Comparison of ENCODE assay signal across 9 cellular contexts in the genomic region with DNA sequence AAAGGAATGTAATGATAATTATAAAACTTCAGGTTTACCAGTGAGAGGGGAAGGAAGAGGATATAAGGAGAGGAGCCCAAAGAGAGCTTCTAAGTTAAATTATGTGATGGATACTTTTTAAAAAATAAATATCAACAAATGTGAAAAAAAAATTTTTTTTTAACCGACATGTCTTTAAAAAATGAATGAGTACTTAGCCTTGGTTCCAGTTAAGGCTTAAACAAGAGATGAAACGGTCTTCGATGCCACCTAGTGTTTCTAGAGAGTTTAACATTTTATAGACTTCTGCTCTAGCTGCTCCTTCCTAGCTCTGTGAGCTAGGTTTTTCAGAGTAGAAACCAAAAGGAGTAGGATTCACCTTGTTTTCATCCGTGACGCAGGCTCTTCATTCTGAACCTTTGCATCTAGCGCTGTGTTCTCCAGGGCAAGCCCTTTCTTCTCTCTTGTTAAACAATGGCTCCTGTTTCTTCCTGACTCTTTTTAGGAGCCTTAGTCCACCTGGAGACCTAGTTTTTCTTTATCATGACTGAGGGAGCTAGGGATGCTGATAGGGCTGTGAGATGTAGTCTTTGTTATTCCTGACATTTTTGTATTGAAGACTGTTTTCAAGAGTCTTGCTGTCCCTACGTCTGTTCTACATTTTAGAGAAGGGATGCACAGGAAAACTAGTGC. TPM values are rescaled to one million over a fixed set of nuclear protein-coding genes. Genes with fewer than 3 reads are reported as not detected.
DNase-seq lines count a peak whose midpoint lies in the region; ATAC-seq, FAIRE-seq and TF ChIP-seq lines count a peak whose summit lies in the region.
"Had no signal": no experiment of that assay in that cellular context is flagged by ENCODE, and none has a peak within 500 bp of the region (broad histone marks: within the 10 kb centered on the region; RNA-seq: fewer than 3 reads in every experiment).

No MANE protein-coding gene starts in this region.

- POLR2A ChIA-PET in CD4-positive, alpha-beta T cell (lab: Charles Lee) = interaction anchor here (1.2 kb wide), 1 partner anchor 160 kb away, joined by 3 read pairs; the partner anchor contains the start of gene VPS16

- no peak for DNase-seq in CD4-positive, alpha-beta T cell
- DNase-seq in HCEC 1CT (peak; percentile 58), NCI-H526 treated with DMSO at 0.1 percent for 48 hours (lab: John Stamatoyannopoulos, UW) (peak; percentile 16), bronchial epithelial cell (ENCODE audit: low read depth) (peak; percentile 66), lower lobe of right lung (no peak), HTR-8/SVneo (ENCODE audit: insufficient read length, low spot score) (no peak)

- intact Hi-C loops in CD4-positive, alpha-beta T cell (cut with DNase I, micrococcal nuclease) = loop anchor here (1.0 to 5.0 kb wide), 6 partner anchors 129 to 477 kb away; partner anchors contain the start of gene PTPRA (in 1 of the 2)
- intact Hi-C loops in lower lobe of right lung (cut with DNase I) = no loop called here

- no peak overlapping the region for H3K27ac Mint-ChIP-seq in CD4-positive, alpha-beta T cell
- H3K27ac Mint-ChIP-seq: IgD-negative memory B cell had no signal

- TF ChIP-seq CTCF in CD4-positive, alpha-beta T cell (IDR thresholded peaks at IDR 0.05) = peak; percentile 60
- TF ChIP-seq CTCF in bronchial epithelial cell (IDR thresholded peaks at IDR 0.05; ENCODE audit: insufficient read depth, low read length, severe bottlenecking) (peak; percentile 47), lower lobe of right lung (IDR thresholded peaks at IDR 0.05) (peak; percentile 52)

- H3K4me1 ChIP-seq in lower lobe of right lung = no peaks in the 10 kb centered on the region

- peak; percentile 89 for ATAC-seq in CD4-positive, alpha-beta T cell (ENCODE audit: poor library complexity)
- ATAC-seq in lower lobe of right lung (peak; percentile 67 to 71), HG03442 (IDR thresholded peaks at IDR 0.05; ENCODE audit: unreplicated experiment) (no peak), GM21423 (IDR thresholded peaks at IDR 0.05; ENCODE audit: unreplicated experiment) (no peak)

- no peaks in the 10 kb centered on the region for H3K27me3 Mint-ChIP-seq in CD4-positive, alpha-beta T cell
- H3K27me3 Mint-ChIP-seq: IgD-negative memory B cell had no signal

- H3K4me1 Mint-ChIP-seq in CD4-positive, alpha-beta T cell (ENCODE audit: low read depth) = no peaks in the 10 kb centered on the region

- CTCF ChIA-PET in CD4-positive, alpha-beta T cell (lab: Charles Lee) = interaction anchor here (1.2 kb wide), 2 partner anchors 13 to 128 kb away, joined by 3 read pairs; partner anchors contain the start of gene PTPRA

- no peaks in the 10 kb centered on the region for H3K9me3 Mint-ChIP-seq in CD4-positive, alpha-beta T cell
- H3K9me3 Mint-ChIP-seq: IgD-negative memory B cell had no signal

- peaks cover 54% of the 10 kb centered on the region for H3K36me3 Mint-ChIP-seq in CD4-positive, alpha-beta T cell (ENCODE audit: low read depth)

- H3K36me3 ChIP-seq in bronchial epithelial cell (ENCODE audit: control insufficient read depth, insufficient read depth, low read length) = peaks cover 7% of the 10 kb centered on the region
- H3K36me3 ChIP-seq in lower lobe of right lung = peaks cover 44% of the 10 kb centered on the region

- H3K27ac ChIP-seq in CD4-positive, alpha-beta T cell (ENCODE audit: low read depth, low read length) = no peak overlapping the region
- no peak overlapping the region for H3K27ac ChIP-seq in lower lobe of right lung

- H3K9me3 ChIP-seq in CD4-positive, alpha-beta T cell (ENCODE audit: control insufficient read depth, low read length) = no peaks in the 10 kb centered on the region
- H3K9me3 ChIP-seq in lower lobe of right lung = no peaks in the 10 kb centered on the region

- no peak overlapping the region for H3K4me3 Mint-ChIP-seq in CD4-positive, alpha-beta T cell
- H3K4me3 Mint-ChIP-seq: IgD-negative memory B cell had no signal

- H3K27me3 ChIP-seq in CD4-positive, alpha-beta T cell (ENCODE audit: control insufficient read depth, insufficient read depth, low read length) = no peaks in the 10 kb centered on the region
- H3K27me3 ChIP-seq in bronchial epithelial cell (ENCODE audit: control insufficient read depth, insufficient read depth, low read length) = no peaks in the 10 kb centered on the region
- H3K27me3 ChIP-seq in lower lobe of right lung (ENCODE audit: low read depth) = no peaks in the 10 kb centered on the region

- no peak for FAIRE-seq in bronchial epithelial cell (lab: Jason Lieb, UNC)
- FAIRE-seq in HTR-8/SVneo (lab: Jason Lieb, UNC) = no peak

- no peak overlapping the region for H3K4me3 ChIP-seq in bronchial epithelial cell (ENCODE audit: low read depth, low read length)
- H3K4me3 ChIP-seq in lower lobe of right lung = no peak overlapping the region

RNA-seq across cellular contexts. Expression of gene GNRH2, which starts 42.4 kb away (rescaled TPM):
- total RNA-seq in CD4-positive, alpha-beta T cell = not detected
- total RNA-seq in bronchial epithelial cell (0.13 and 0.53 TPM in 2 replicates), lower lobe of right lung (not detected)

RNA-seq across cellular contexts. Expression of gene MRPS26, which starts 44.9 kb away (rescaled TPM):
- total RNA-seq in CD4-positive, alpha-beta T cell = 10 to 100 TPM; 19.3 to 22.7 TPM
- 68.0 and 69.5 TPM in 2 replicates for total RNA-seq in bronchial epithelial cell
- 31.0 TPM for total RNA-seq in lower lobe of right lung

Comparison
In these comparisons a context has a peak if more than half of its experiments do, and no peak if none do; other contexts are left out.
1. ATAC-seq: peak in CD4-positive, alpha-beta T cell (single experiment) and lower lobe of right lung (2 of 2); none in HG03442 (single experiment) and GM21423 (single experiment).
2. DNase-seq: peak in HCEC 1CT (single experiment), NCI-H526 treated with DMSO at 0.1 percent for 48 hours (single experiment) and bronchial epithelial cell (single experiment); none in CD4-positive, alpha-beta T cell (0 of 10), lower lobe of right lung (single experiment) and HTR-8/SVneo (single experiment).
3. Peak in every context shown above with its lines, with median percentiles within 50 percentile points of each other: CTCF ChIP-seq.